In the genomic region with DNA sequence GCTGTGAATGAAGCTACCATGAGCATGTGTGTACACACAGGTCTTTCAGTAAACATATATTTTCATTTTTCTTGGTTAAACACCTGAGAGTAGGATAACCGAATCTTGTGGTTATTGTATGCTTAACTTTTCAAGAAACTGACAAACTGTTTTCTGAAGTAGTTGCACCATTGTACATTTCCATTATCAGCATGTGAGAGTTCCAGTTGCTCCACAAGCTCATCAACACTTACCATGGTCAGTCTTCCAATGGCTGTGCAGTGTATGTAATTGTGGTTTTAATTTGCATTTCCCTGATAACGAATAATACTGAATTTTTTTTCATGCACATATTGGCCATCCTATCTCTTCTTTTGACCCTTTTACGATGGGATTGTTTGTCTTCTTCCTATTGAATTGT, we compare ENCODE assay signal across 2 cellular contexts.
A peak's percentile ranks its signal among the peaks of the same experiment; 100 is the strongest.
TF ChIP-seq lines count a peak whose summit lies in the region.

No MANE protein-coding gene starts in this region.

TF ChIP-seq in A549, 52 proteins besides CTCF, POLR2A, EP300 and RAD21 (continued from another document):
- TF ChIP-seq, protein P1, sequence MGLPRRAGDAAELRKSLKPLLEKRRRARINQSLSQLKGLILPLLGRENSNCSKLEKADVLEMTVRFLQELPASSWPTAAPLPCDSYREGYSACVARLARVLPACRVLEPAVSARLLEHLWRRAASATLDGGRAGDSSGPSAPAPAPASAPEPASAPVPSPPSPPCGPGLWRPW (IDR thresholded peaks at IDR 0.05) = no peak
- no peak for TF ChIP-seq ATOH8 (CRISPR knock-in tag; IDR thresholded peaks at IDR 0.05; ENCODE audit: low read depth)
- no peak for TF ChIP-seq RCOR1 (IDR thresholded peaks at IDR 0.05; ENCODE audit: low read depth, low read length)
- TF ChIP-seq RNF2 (IDR thresholded peaks at IDR 0.05; ENCODE audit: borderline replicate concordance, low read depth) = no peak
- no peak for TF ChIP-seq CHD4 (IDR thresholded peaks at IDR 0.05; ENCODE audit: borderline replicate concordance)
- TF ChIP-seq CBX8 (IDR thresholded peaks at IDR 0.05) = no peak
- TF ChIP-seq BHLHE40 (IDR thresholded peaks at IDR 0.05; ENCODE audit: low read depth, low read length) = no peak
- no peak for TF ChIP-seq ZC3H11A (IDR thresholded peaks at IDR 0.05)
- TF ChIP-seq JUN (IDR thresholded peaks at IDR 0.05) = no peak
- no peak for TF ChIP-seq JUNB (IDR thresholded peaks at IDR 0.05)
- TF ChIP-seq, protein P2, sequence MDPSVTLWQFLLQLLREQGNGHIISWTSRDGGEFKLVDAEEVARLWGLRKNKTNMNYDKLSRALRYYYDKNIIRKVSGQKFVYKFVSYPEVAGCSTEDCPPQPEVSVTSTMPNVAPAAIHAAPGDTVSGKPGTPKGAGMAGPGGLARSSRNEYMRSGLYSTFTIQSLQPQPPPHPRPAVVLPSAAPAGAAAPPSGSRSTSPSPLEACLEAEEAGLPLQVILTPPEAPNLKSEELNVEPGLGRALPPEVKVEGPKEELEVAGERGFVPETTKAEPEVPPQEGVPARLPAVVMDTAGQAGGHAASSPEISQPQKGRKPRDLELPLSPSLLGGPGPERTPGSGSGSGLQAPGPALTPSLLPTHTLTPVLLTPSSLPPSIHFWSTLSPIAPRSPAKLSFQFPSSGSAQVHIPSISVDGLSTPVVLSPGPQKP (IDR thresholded peaks at IDR 0.05; ENCODE audit: low read depth, low read length) = no peak
- no peak for TF ChIP-seq SREBF2 (IDR thresholded peaks at IDR 0.05)
- TF ChIP-seq KDM5A (IDR thresholded peaks at IDR 0.05) = no peak
- TF ChIP-seq CBX2 (IDR thresholded peaks at IDR 0.05; ENCODE audit: borderline replicate concordance, low read depth) = no peak
- TF ChIP-seq NPAS2 (CRISPR knock-in tag; IDR thresholded peaks at IDR 0.05; ENCODE audit: borderline replicate concordance) = no peak
- TF ChIP-seq HOXB13 (CRISPR knock-in tag; IDR thresholded peaks at IDR 0.05; ENCODE audit: low read depth) = no peak
- no peak for TF ChIP-seq CEBPB (IDR thresholded peaks at IDR 0.05)

TF ChIP-seq in HEK293, 187 proteins besides CTCF, POLR2A, EP300 and RAD21 (continued from another document):
- TF ChIP-seq ZNF48 (tag by site-specific recombination; IDR thresholded peaks at IDR 0.05) (no peak), SETDB1 (IDR thresholded peaks at IDR 0.05; ENCODE audit: insufficient read length, low read length) (peak; percentile 89), GLI2 (tag by site-specific recombination; IDR thresholded peaks at IDR 0.05; ENCODE audit: borderline replicate concordance, low read depth) (no peak), GLIS2 (tag by site-specific recombination; IDR thresholded peaks at IDR 0.05) (no peak), ZNF610 (tag by site-specific recombination; IDR thresholded peaks at IDR 0.05; ENCODE audit: borderline replicate concordance) (no peak), ZNF555 (tag by site-specific recombination; conservative IDR thresholded peaks at IDR 0.05) (no peak), ZNF221 (tag by site-specific recombination; IDR thresholded peaks at IDR 0.05; ENCODE audit: borderline replicate concordance) (no peak), ZNF311 (tag by site-specific recombination; IDR thresholded peaks at IDR 0.05; ENCODE audit: borderline replicate concordance) (no peak), MEIS1 (CRISPR knock-in tag; IDR thresholded peaks at IDR 0.05; ENCODE audit: borderline replicate concordance) (no peak), ZNF274 (IDR thresholded peaks at IDR 0.05; ENCODE audit: low read length) (no peak), ZNF274 (tag by site-specific recombination; IDR thresholded peaks at IDR 0.05; ENCODE audit: borderline replicate concordance) (no peak), ZNF341 (tag by site-specific recombination; IDR thresholded peaks at IDR 0.05; ENCODE audit: low read depth) (no peak), KLF8 (tag by site-specific recombination; IDR thresholded peaks at IDR 0.05) (no peak), ZNF600 (tag by site-specific recombination; IDR thresholded peaks at IDR 0.05) (no peak), SP7 (tag by site-specific recombination; IDR thresholded peaks at IDR 0.05) (no peak), TRIM28 (IDR thresholded peaks at IDR 0.05; ENCODE audit: borderline replicate concordance, low read length) (peak; percentile 86; the same call in 1 of the 2 replicates), ZFHX2 (tag by site-specific recombination; conservative IDR thresholded peaks at IDR 0.05) (no peak), ZNF529 (tag by site-specific recombination; IDR thresholded peaks at IDR 0.05; ENCODE audit: insufficient replicate concordance) (peak; percentile 60), ZNF138 (tag by site-specific recombination; IDR thresholded peaks at IDR 0.05; ENCODE audit: borderline replicate concordance) (no peak), TSHZ1 (tag by site-specific recombination; IDR thresholded peaks at IDR 0.05; ENCODE audit: borderline replicate concordance) (no peak), ZNF10 (tag by site-specific recombination; IDR thresholded peaks at IDR 0.05) (peak; percentile 83), ZSCAN5A (tag by site-specific recombination; IDR thresholded peaks at IDR 0.05) (no peak), HIC1 (tag by site-specific recombination; IDR thresholded peaks at IDR 0.05) (no peak), ZNF433 (tag by site-specific recombination; IDR thresholded peaks at IDR 0.05; ENCODE audit: low read depth) (no peak), EGR2 (tag by site-specific recombination; IDR thresholded peaks at IDR 0.05; ENCODE audit: low read depth) (no peak), PRDM1 (tag by site-specific recombination; IDR thresholded peaks at IDR 0.05) (no peak)
- TF ChIP-seq, protein P3, sequence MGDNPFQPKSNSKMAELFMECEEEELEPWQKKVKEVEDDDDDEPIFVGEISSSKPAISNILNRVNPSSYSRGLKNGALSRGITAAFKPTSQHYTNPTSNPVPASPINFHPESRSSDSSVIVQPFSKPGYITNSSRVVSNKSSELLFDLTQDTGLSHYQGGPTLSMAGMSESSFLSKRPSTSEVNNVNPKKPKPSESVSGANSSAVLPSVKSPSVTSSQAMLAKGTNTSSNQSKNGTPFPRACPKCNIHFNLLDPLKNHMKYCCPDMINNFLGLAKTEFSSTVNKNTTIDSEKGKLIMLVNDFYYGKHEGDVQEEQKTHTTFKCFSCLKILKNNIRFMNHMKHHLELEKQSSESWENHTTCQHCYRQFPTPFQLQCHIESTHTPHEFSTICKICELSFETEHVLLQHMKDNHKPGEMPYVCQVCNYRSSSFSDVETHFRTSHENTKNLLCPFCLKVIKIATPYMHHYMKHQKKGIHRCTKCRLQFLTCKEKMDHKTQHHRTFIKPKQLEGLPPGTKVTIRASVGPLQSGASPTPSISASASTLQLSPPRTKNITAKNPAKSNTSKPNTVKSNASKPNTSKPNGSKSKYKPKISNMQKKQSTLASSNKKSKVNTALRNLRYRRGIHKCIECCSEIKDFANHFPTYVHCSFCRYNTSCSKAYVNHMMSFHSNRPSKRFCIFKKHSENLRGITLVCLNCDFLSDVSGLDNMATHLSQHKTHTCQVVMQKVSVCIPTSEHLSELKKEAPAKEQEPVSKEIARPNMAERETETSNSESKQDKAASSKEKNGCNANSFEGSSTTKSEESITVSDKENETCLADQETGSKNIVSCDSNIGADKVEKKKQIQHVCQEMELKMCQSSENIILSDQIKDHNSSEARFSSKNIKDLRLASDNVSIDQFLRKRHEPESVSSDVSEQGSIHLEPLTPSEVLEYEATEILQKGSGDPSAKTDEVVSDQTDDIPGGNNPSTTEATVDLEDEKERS (tag by site-specific recombination; IDR thresholded peaks at IDR 0.05) = 0 out of 2 replicates have a peak, but pooled peaks have one; percentile 32
